In the genomic region with DNA sequence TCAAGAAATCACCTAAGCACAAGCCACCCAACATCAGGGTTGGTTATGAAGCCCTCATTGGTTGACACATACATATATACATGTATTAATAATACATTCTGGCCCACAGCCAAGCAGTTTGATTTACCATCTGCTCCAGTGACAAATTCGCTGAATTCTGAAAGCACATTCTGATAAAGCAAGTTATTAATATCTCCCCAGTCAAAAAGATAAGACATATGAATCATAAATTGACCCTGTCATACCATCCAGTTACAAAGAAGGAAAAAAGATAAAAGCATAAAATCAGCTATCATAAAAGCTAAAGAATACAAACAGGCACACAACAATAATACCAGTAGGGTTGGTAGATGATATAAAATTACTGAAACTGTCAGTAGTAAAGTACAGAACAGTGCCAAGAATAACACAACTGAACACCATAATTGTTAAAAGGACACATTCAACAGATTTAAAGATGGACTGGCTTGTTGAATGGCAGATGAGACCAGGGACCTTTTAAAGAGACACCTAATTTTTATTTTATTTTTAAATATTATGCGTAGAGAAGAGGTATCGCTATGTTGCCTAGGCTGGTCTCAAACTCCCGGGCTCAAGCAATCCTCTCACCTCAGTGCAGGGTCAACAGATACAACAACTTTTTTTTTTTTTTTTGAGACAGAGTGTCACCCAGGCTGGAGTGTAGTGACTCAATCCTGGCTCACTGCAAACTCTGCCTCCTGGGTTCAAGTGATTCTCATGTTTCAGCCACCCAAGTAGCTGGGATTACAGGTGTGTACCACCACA, we compare ENCODE assay signal across 8 cellular contexts. TPM values are rescaled to one million over a fixed set of nuclear protein-coding genes. Genes with fewer than 3 reads are reported as not detected.
DNase-seq lines count a peak whose midpoint lies in the region; ATAC-seq and TF ChIP-seq lines count a peak whose summit lies in the region.

No MANE protein-coding gene starts in this region.

- TF ChIP-seq POLR2A in erythroblast (IDR thresholded peaks at IDR 0.05; ENCODE audit: low read length): no peak

- peak; percentile 56 for DNase-seq in A172 (ENCODE audit: low spot score)
- DNase-seq in OCI-M1 (lab: John Stamatoyannopoulos, UW): peak; percentile 90
- DNase-seq in erythroblast (lab: John Stamatoyannopoulos, UW): peak; percentile 57 to 68
- no peak for DNase-seq in AML-193 (lab: John Stamatoyannopoulos, UW)
- no peak for DNase-seq in SHP77 treated with DMSO at 0.1 percent for 48 hours (lab: John Stamatoyannopoulos, UW)
- DNase-seq in UCSD-AML1 (lab: John Stamatoyannopoulos, UW; ENCODE audit: unreplicated experiment): no peak

- peak; percentile 47 for ATAC-seq in GM19452 (IDR thresholded peaks at IDR 0.05; ENCODE audit: unreplicated experiment)
- ATAC-seq in HG03354 (IDR thresholded peaks at IDR 0.05; ENCODE audit: poor library complexity, severe bottlenecking, unreplicated experiment): no peak

RNA-seq across cellular contexts. Expression of gene SNX4, which starts 7.7 kb away (rescaled TPM):
- 76.8 and 87.3 TPM in 2 replicates for total RNA-seq in A172 (2014; rRNA removed; shearing (Covaris generic))

Comparison
In these comparisons a context has a peak if more than half of its experiments do, and no peak if none do; other contexts are left out.
1. DNase-seq: peak in A172 (single experiment), OCI-M1 (single experiment) and erythroblast (2 of 2); none in AML-193 (0 of 2), SHP77 treated with DMSO at 0.1 percent for 48 hours (single experiment) and UCSD-AML1 (single experiment).